In the genomic region with DNA sequence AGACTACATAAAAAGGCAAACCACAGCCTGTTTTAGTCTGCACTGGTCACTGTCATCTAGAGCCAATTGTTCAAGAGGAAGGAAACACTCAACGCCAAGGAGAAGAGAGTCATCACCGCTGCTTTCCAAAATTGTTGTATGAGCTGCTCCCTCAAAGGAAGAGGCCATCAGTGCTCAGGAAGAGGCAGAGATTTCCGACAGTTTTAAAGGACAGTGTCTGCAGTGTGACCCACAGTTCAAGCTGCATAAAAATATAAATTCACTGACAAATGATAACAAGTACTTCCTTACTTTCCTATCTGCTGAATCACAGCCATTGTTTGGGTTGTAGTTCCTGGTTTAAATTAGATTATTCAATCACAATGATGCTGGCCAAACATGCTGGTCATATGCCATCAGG, we compare ENCODE assay signal across 22 cellular contexts. TPM values are rescaled to one million over a fixed set of nuclear protein-coding genes. Genes with fewer than 3 reads are reported as not detected.
A peak's percentile ranks its signal among the peaks of the same experiment; 100 is the strongest.
DNase-seq lines count a peak whose midpoint lies in the region; ATAC-seq and TF ChIP-seq lines count a peak whose summit lies in the region.
"Had no signal": no experiment of that assay in that cellular context is flagged by ENCODE, and none has a peak within 500 bp of the region (broad histone marks: within the 10 kb centered on the region; RNA-seq: fewer than 3 reads in every experiment).

No MANE protein-coding gene starts in this region.

- no peak for TF ChIP-seq POLR2A in upper lobe of left lung (IDR thresholded peaks at IDR 0.05)

- no peaks in the 10 kb centered on the region for H3K27me3 ChIP-seq in right atrium auricular region
- H3K27me3 ChIP-seq in lung (ENCODE audit: control insufficient read depth, insufficient read depth) = no peaks in the 10 kb centered on the region
- H3K27me3 ChIP-seq in upper lobe of left lung = no peaks in the 10 kb centered on the region
- H3K27me3 ChIP-seq: stomach had no signal

- peak overlapping the region in 1 of 2 donors; percentile 38 for H3K27ac ChIP-seq in right atrium auricular region
- no peak overlapping the region for H3K27ac ChIP-seq in lung (ENCODE audit: low read depth in 1 of 2, low read length in 1 of 2)
- H3K27ac ChIP-seq in upper lobe of left lung = peak overlapping the region in 3 of 4 donors; percentile 8 to 16 (median 16)
- H3K27ac ChIP-seq: stomach had no signal

- no peak for TF ChIP-seq CTCF in right atrium auricular region (IDR thresholded peaks at IDR 0.05)
- TF ChIP-seq CTCF in lung (IDR thresholded peaks at IDR 0.05; ENCODE audit: control extremely low read depth, extremely low read depth) = no peak
- no peak for TF ChIP-seq CTCF in upper lobe of left lung (IDR thresholded peaks at IDR 0.05)

- intact Hi-C loops in Right ventricle myocardium inferior (cut with DNase I) = no loop called here

- peak in 1 of 4 donors; percentile 24 for TF ChIP-seq EP300 in upper lobe of left lung (IDR thresholded peaks at IDR 0.05)

- H3K4me1 ChIP-seq in right atrium auricular region (peaks cover 0 to 24% of the 10 kb centered on the region in 2 donors), lung (ENCODE audit: control insufficient read depth in 2 of 2, insufficient read depth in 2 of 2, low read length in 2 of 2) (peaks cover 0 to 13% of the 10 kb centered on the region in 2 donors), upper lobe of left lung (peaks cover 6 to 27% (median 14%) of the 10 kb centered on the region in 4 donors)

- H3K4me3 ChIP-seq in right atrium auricular region (no peak overlapping the region), lung (no peak overlapping the region), upper lobe of left lung (no peak overlapping the region)
- H3K4me3 ChIP-seq: skin epidermis, stomach had no signal

- WGBS in lung, 2 donors = 27 to 41% methylated on average over 3 of the region's 3 CpGs
- 49 to 63% methylated on average over 3 of the region's 3 CpGs for WGBS in upper lobe of left lung, 2 donors

- no peak for DNase-seq in Right ventricle myocardium inferior (ENCODE audit: missing footprints)
- no peak for DNase-seq in right atrium auricular region (ENCODE audit: low spot score)
- DNase-seq in lung (ENCODE audit: low spot score) = no peak
- DNase-seq in upper lobe of left lung = no peak
- DNase-seq in OCI-M1 (lab: John Stamatoyannopoulos, UW) = no peak
- DNase-seq: activated CD8-positive, alpha-beta T cell treated with anti-CD3 and anti-CD28 coated beads for 36 hours; activated naive CD4-positive, alpha-beta T cell treated with anti-CD3 and anti-CD28 coated beads, Interleukin-2, amount 50 U/mL, for 16 hours; activated T-cell treated with anti-CD3 and anti-CD28 coated beads, Interleukin-2, amount 50 U/mL, for 24 hours; erythroblast; H7; natural killer cell; NCI-H1417 treated with DMSO at 0.1 percent for 48 hours; NCI-H524; posterior cingulate gyrus; SHP77 treated with DMSO at 0.1 percent for 48 hours; stimulated activated CD4-positive, alpha-beta T cell treated with anti-CD3 and anti-CD28 coated beads, Interleukin-4, amount 100 ng/mL, for 1 hour; stomach; T-helper 2 cell had no signal

- H3K36me3 ChIP-seq in right atrium auricular region (no peaks in the 10 kb centered on the region), lung (ENCODE audit: control insufficient read depth in 2 of 2, insufficient read depth in 2 of 2, low read length in 2 of 2) (peaks cover 1 to 2% of the 10 kb centered on the region in 2 donors), upper lobe of left lung (no peaks in the 10 kb centered on the region)

- ATAC-seq in Right ventricle myocardium inferior (peak; percentile 16), esophagus mucosa (peak; percentile 52), lung (ENCODE audit: insufficient read depth, low FRiP score) (peak; percentile 58), upper lobe of left lung (ENCODE audit: low FRiP score in 2 of 2) (peak; percentile 47 to 53), GM18870 (IDR thresholded peaks at IDR 0.05; ENCODE audit: unreplicated experiment) (no peak), GM18861 (IDR thresholded peaks at IDR 0.05; ENCODE audit: unreplicated experiment) (no peak)
- ATAC-seq: activated CD8-positive, alpha-beta T cell treated with anti-CD3 and anti-CD28 coated beads for 36 hours; natural killer cell had no signal

- no peaks in the 10 kb centered on the region for H3K9me3 ChIP-seq in right atrium auricular region
- peaks cover 0 to 2% of the 10 kb centered on the region in 2 donors for H3K9me3 ChIP-seq in lung (ENCODE audit: control insufficient read depth in 2 of 2, insufficient read depth in 1 of 2, low read length in 1 of 2)
- no peaks in the 10 kb centered on the region for H3K9me3 ChIP-seq in upper lobe of left lung

RNA-seq across cellular contexts. Expression of a gene that starts 16.4 kb away (rescaled TPM):
- 43.4 TPM for total RNA-seq in Right ventricle myocardium inferior
- total RNA-seq in right atrium auricular region = 10 to 100 TPM; 52.5 to 60.1 TPM
- total RNA-seq in esophagus mucosa = 48.5 TPM
- 100 to 1,000 TPM in 1 of 2 donors, 10 to 100 TPM in 1; 47.3 to 126 TPM for total RNA-seq in lung
- 10 to 100 TPM; 25.4 to 45.9 TPM for polyA plus RNA-seq in lung
- 10 to 100 TPM; 11.5 to 84.5 (median 39.1) TPM for total RNA-seq in upper lobe of left lung

RNA-seq across cellular contexts. Expression of a gene that starts 17.7 kb away (rescaled TPM):
- total RNA-seq in Right ventricle myocardium inferior (0.95 TPM), right atrium auricular region (1 to 10 TPM in 1 of 2 donors, under 1 TPM in 1; 0.55 to 2.0 TPM), esophagus mucosa (8.9 TPM), lung (1 to 10 TPM; 2.1 to 2.8 TPM), upper lobe of left lung (1 to 10 TPM in 4 of 6 donors, not detected in 2; 1.3 to 5.6 (median 3.2) TPM)
- polyA plus RNA-seq in lung = under 1 TPM; 0.71 to 0.78 TPM

Comparison
In these comparisons a context has a peak if more than half of its experiments do, and no peak if none do; other contexts are left out.
1. ATAC-seq: peak in Right ventricle myocardium inferior (single experiment), esophagus mucosa (single experiment), lung (single experiment) and upper lobe of left lung (2 of 2); none in GM18870 (single experiment) and GM18861 (single experiment).
2. H3K27ac ChIP-seq: peak in upper lobe of left lung (3 of 4); none in lung (0 of 2).